13 cellular contexts compared by ENCODE assay signal in genomic region chr13:23618341-23618740, GRCh38. TPM values are rescaled to one million over a fixed set of nuclear protein-coding genes. Genes with fewer than 3 reads are reported as not detected.
DNase-seq lines count a peak whose midpoint lies in the region; ATAC-seq and TF ChIP-seq lines count a peak whose summit lies in the region.
"Had no signal": no experiment of that assay in that cellular context is flagged by ENCODE, and none has a peak within 500 bp of the region (broad histone marks: within the 10 kb centered on the region; RNA-seq: fewer than 3 reads in every experiment).

No MANE protein-coding gene starts in this region.

- H3K4me3 ChIP-seq in choroid plexus epithelial cell (ENCODE audit: low read depth, low read length), result no peak overlapping the region
- H3K4me3 ChIP-seq: coronary artery, psoas muscle, SK-N-MC had no signal

- no peaks in the 10 kb centered on the region for H3K36me3 Mint-ChIP-seq in T-helper 2 cell treated with Interferon-gamma antibody and Interleukin-4, amounts not matched to agents 5 μg/mL and 100 μg/mL, for 36 hours (ENCODE audit: low read depth)
- H3K36me3 Mint-ChIP-seq: IgD-negative memory B cell had no signal

- DNase-seq in AG09319 (ENCODE audit: extremely low read depth, low read depth), result peak; percentile 72
- peak; percentile 91 for DNase-seq in HT1080 (ENCODE audit: low read depth)
- peak; percentile 99 for DNase-seq in choroid plexus epithelial cell (ENCODE audit: low read depth)
- peak; percentile 96 for DNase-seq in kidney tubule cell (ENCODE audit: low spot score)
- DNase-seq in activated naive CD4-positive, alpha-beta T cell treated with Interleukin-2 at 50 U/mL for 16 hours, result no peak
- no peak for DNase-seq in C1 segment of cervical spinal cord (lab: John Stamatoyannopoulos, UW)
- no peak for DNase-seq in T-helper 2 cell treated with Interferon-gamma antibody and Interleukin-4, amounts not matched to agents 5 μg/mL and 100 μg/mL, for 36 hours (ENCODE audit: low spot score)
- DNase-seq: NCI-H2227 treated with DMSO at 0.1 percent for 48 hours, psoas muscle had no signal

- TF ChIP-seq CTCF in AG09319 (IDR thresholded peaks at IDR 0.05; ENCODE audit: low read depth, low read length) (no peak), choroid plexus epithelial cell (conservative IDR thresholded peaks at IDR 0.05; ENCODE audit: low read depth, low read length) (no peak)

- no peak overlapping the region for H3K27ac Mint-ChIP-seq in T-helper 2 cell treated with Interferon-gamma antibody and Interleukin-4, amounts not matched to agents 5 μg/mL and 100 μg/mL, for 36 hours
- H3K27ac Mint-ChIP-seq: IgD-negative memory B cell had no signal

- H3K27me3 Mint-ChIP-seq in T-helper 2 cell treated with Interferon-gamma antibody and Interleukin-4, amounts not matched to agents 5 μg/mL and 100 μg/mL, for 36 hours (ENCODE audit: low read depth), result peaks cover 27% of the 10 kb centered on the region

- no peak for ATAC-seq in HG03571 (IDR thresholded peaks at IDR 0.05; ENCODE audit: unreplicated experiment)
- ATAC-seq: psoas muscle had no signal

- no peaks in the 10 kb centered on the region for H3K9me3 Mint-ChIP-seq in T-helper 2 cell treated with Interferon-gamma antibody and Interleukin-4, amounts not matched to agents 5 μg/mL and 100 μg/mL, for 36 hours
- H3K9me3 Mint-ChIP-seq: IgD-negative memory B cell had no signal

- no peaks in the 10 kb centered on the region for H3K4me1 Mint-ChIP-seq in T-helper 2 cell treated with Interferon-gamma antibody and Interleukin-4, amounts not matched to agents 5 μg/mL and 100 μg/mL, for 36 hours (ENCODE audit: low read depth)
- H3K4me1 Mint-ChIP-seq: IgD-negative memory B cell had no signal

- no peak overlapping the region for H3K4me3 Mint-ChIP-seq in T-helper 2 cell treated with Interferon-gamma antibody and Interleukin-4, amounts not matched to agents 5 μg/mL and 100 μg/mL, for 36 hours
- H3K4me3 Mint-ChIP-seq: IgD-negative memory B cell had no signal

RNA-seq across cellular contexts. Expression of gene TNFRSF19, which starts 48.1 kb away (rescaled TPM):
- 2.0 and 2.1 TPM in 2 replicates for total RNA-seq in HT1080 (2014; rRNA removed; shearing (Covaris generic))
- 1.8 and 2.2 TPM in 2 replicates for polyA plus RNA-seq in HT1080 (2015; cell fraction: cytosol; rRNA removed)
- 3.6 and 3.8 TPM in 2 replicates for polyA plus RNA-seq in HT1080 (2015; cell fraction: nucleus; rRNA removed)

Comparison
In these comparisons a context has a peak if more than half of its experiments do, and no peak if none do; other contexts are left out.
1. DNase-seq: peak in AG09319 (single experiment), HT1080 (single experiment), choroid plexus epithelial cell (single experiment) and kidney tubule cell (single experiment); none in activated naive CD4-positive, alpha-beta T cell treated with Interleukin-2 at 50 U/mL for 16 hours (single experiment), C1 segment of cervical spinal cord (0 of 14) and T-helper 2 cell treated with Interferon-gamma antibody and Interleukin-4, amounts not matched to agents 5 μg/mL and 100 μg/mL, for 36 hours (single experiment).